8 cellular contexts compared by ENCODE assay signal in the genomic region with DNA sequence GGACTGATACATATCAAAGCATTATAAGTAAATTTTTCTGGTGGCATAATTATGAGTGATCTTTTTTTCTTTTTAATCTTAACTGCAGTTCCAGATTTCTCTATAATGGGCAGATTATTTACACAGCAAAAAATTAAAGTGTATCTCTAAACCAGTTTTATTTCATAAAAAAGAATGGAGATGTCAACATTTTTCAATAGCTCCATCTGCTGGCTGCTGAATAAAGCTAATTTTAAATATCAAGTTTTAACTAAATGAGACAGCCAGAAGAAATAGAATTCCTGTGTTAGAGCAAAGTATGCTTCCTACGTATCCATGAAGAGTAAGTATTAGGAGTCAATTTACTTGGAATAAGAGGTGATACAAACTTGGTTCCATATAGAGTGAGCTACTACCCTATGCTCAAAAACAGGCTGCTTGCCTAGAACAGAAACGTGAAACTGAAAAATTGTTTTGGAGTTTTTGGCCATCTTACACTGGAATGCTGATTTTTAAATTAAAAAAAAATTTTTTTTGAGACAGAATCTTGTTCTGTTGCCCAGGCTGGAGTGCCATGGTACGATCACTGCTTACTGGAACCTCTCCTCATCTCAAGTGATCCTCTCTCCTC. TPM values are rescaled to one million over a fixed set of nuclear protein-coding genes. Genes with fewer than 3 reads are reported as not detected.
A peak's percentile ranks its signal among the peaks of the same experiment; 100 is the strongest.
DNase-seq lines count a peak whose midpoint lies in the region; ATAC-seq and TF ChIP-seq lines count a peak whose summit lies in the region.

No MANE protein-coding gene starts in this region.

- no peaks in the 10 kb centered on the region for H3K79me2 ChIP-seq in PC-9 (ENCODE audit: low read depth)

- no peak for ATAC-seq in GM21528 (IDR thresholded peaks at IDR 0.05; ENCODE audit: low FRiP score, unreplicated experiment)

- POLR2A ChIA-PET in PC-9 (lab: Charles Lee; ENCODE audit: unreplicated experiment): no interaction called here

- BruUV-seq in PC-9 (replicated peaks; lab: Mats Ljungman, UMichigan): no TSS peak

- peak; percentile 14 to 63 for DNase-seq in cardiac muscle cell (ENCODE audit: low read depth in 1 of 2, low spot score in 1 of 2)
- no peak for DNase-seq in cardiac septum (ENCODE audit: low spot score)
- DNase-seq in PC-9: no peak
- DNase-seq in fibroblast of pulmonary artery (ENCODE audit: low read depth): peak; percentile 65
- DNase-seq in thyroid gland: no peak
- no peak for DNase-seq in OCI-M2 (lab: John Stamatoyannopoulos, UW; ENCODE audit: unreplicated experiment)
- DNase-seq in NCI-H510A treated with DMSO at 0.1 percent for 48 hours (lab: John Stamatoyannopoulos, UW): no peak

- H3K36me3 ChIP-seq in cardiac muscle cell (no peaks in the 10 kb centered on the region), PC-9 (ENCODE audit: low read depth) (no peaks in the 10 kb centered on the region), thyroid gland (no peaks in the 10 kb centered on the region)

- H3K27me3 ChIP-seq in cardiac muscle cell (no peaks in the 10 kb centered on the region), PC-9 (ENCODE audit: insufficient read depth, low read depth) (no peaks in the 10 kb centered on the region), thyroid gland (no peaks in the 10 kb centered on the region)

- CTCF ChIA-PET in PC-9 (lab: Charles Lee): interaction anchor here (0.6 to 2.5 kb wide), 6 partner anchors 13 to 1177 kb away, joined by 3 to 10 read pairs (median 3); no protein-coding TSS in a partner anchor

- no peak overlapping the region for H2AFZ ChIP-seq in PC-9

- H3K4me3 ChIP-seq in cardiac muscle cell: no peak overlapping the region
- H3K4me3 ChIP-seq in PC-9: no peak overlapping the region
- no peak overlapping the region for H3K4me3 ChIP-seq in fibroblast of pulmonary artery (replicated peaks; ENCODE audit: low read depth, low read length)
- H3K4me3 ChIP-seq in thyroid gland (replicated peaks in 1 of 3): no peak overlapping the region

- H3K9me3 ChIP-seq in cardiac muscle cell (ENCODE audit: low read depth) (no peaks in the 10 kb centered on the region), PC-9 (ENCODE audit: insufficient read depth, low read depth) (0 out of 2 replicates have a peak, but pooled peaks cover 4% of the 10 kb centered on the region), thyroid gland (no peaks in the 10 kb centered on the region)

- no peak overlapping the region for H3K27ac ChIP-seq in cardiac muscle cell
- no peak overlapping the region for H3K27ac ChIP-seq in PC-9
- no peak overlapping the region for H3K27ac ChIP-seq in thyroid gland

- H4K20me1 ChIP-seq in PC-9 (ENCODE audit: insufficient read depth): no peaks in the 10 kb centered on the region

- H3K9me2 ChIP-seq in PC-9 (ENCODE audit: insufficient read depth): no peaks in the 10 kb centered on the region

- TF ChIP-seq POLR2A in thyroid gland (IDR thresholded peaks at IDR 0.05): no peak

- TF ChIP-seq CTCF in cardiac muscle cell (IDR thresholded peaks at IDR 0.05; ENCODE audit: low read depth, low read length) (peak; percentile 52), PC-9 (conservative IDR thresholded peaks at IDR 0.05) (peak; percentile 67), fibroblast of pulmonary artery (IDR thresholded peaks at IDR 0.05; ENCODE audit: low read length, missing control alignments) (peak; percentile 53), thyroid gland (IDR thresholded peaks at IDR 0.05) (peak in 4 of 6 experiments; percentile 20 to 57 (median 50))

- no peak overlapping the region for H3K4me2 ChIP-seq in PC-9

- intact Hi-C loops in cardiac septum (cut with DNase I): loop anchor here (2.0 kb wide), 1 partner anchor 200 kb away; no protein-coding TSS in a partner anchor
- intact Hi-C loops in PC-9 (cut with micrococcal nuclease; ENCODE audit: unreplicated experiment): loop anchor here (2.0 to 5.0 kb wide), 2 partner anchors 564 to 670 kb away; no protein-coding TSS in a partner anchor
- intact Hi-C loops in thyroid gland (cut with DNase I): no loop called here

- 45 to 48% methylated on average over 3 of the region's 3 CpGs for whole genome bisulfite sequencing in thyroid gland, 2 donors

- H3K4me1 ChIP-seq in cardiac muscle cell (ENCODE audit: low read depth): no peaks in the 10 kb centered on the region
- peaks cover 6% of the 10 kb centered on the region; the same call in 1 of the 2 replicates for H3K4me1 ChIP-seq in PC-9 (replicated peaks; ENCODE audit: insufficient read depth)
- peaks cover 3 to 5% of the 10 kb centered on the region in 2 donors for H3K4me1 ChIP-seq in thyroid gland

- peaks cover 4% of the 10 kb centered on the region; the same call in 1 of the 2 replicates for H3F3A ChIP-seq in PC-9 (ENCODE audit: insufficient read depth, low read depth)

RNA-seq across cellular contexts. Expression of gene PDS5B, which starts 5.0 kb away (rescaled TPM):
- total RNA-seq in cardiac muscle cell: 17.9 and 26.2 TPM in 2 replicates
- polyA plus RNA-seq in cardiac muscle cell: 18.4 and 27.3 TPM in 2 replicates
- 22.7 TPM for total RNA-seq in cardiac septum
- total RNA-seq in PC-9 (2021): 37.1 and 37.6 TPM in 2 replicates
- 10 to 100 TPM; 47.9 to 55.1 (median 49.3) TPM for total RNA-seq in thyroid gland

RNA-seq across cellular contexts. Expression of gene N4BP2L2, which starts 42.7 kb away (rescaled TPM):
- total RNA-seq in cardiac muscle cell (34.6 and 137 TPM in 2 replicates), cardiac septum (132 TPM), PC-9 (2021) (63.0 and 81.3 TPM in 2 replicates), thyroid gland (100 to 1,000 TPM; 267 to 633 (median 382) TPM)
- 96.8 and 136 TPM in 2 replicates for polyA plus RNA-seq in cardiac muscle cell

Comparison
In these comparisons a context has a peak if more than half of its experiments do, and no peak if none do; other contexts are left out.
1. DNase-seq: peak in cardiac muscle cell (2 of 2) and fibroblast of pulmonary artery (single experiment); none in cardiac septum (single experiment), PC-9 (0 of 2), thyroid gland (0 of 2), OCI-M2 (single experiment) and NCI-H510A treated with DMSO at 0.1 percent for 48 hours (single experiment).
2. Peak in every context shown above with its lines, with median percentiles within 50 percentile points of each other: CTCF ChIP-seq.